ENCODE assay signal across 23 cellular contexts in the genomic region with DNA sequence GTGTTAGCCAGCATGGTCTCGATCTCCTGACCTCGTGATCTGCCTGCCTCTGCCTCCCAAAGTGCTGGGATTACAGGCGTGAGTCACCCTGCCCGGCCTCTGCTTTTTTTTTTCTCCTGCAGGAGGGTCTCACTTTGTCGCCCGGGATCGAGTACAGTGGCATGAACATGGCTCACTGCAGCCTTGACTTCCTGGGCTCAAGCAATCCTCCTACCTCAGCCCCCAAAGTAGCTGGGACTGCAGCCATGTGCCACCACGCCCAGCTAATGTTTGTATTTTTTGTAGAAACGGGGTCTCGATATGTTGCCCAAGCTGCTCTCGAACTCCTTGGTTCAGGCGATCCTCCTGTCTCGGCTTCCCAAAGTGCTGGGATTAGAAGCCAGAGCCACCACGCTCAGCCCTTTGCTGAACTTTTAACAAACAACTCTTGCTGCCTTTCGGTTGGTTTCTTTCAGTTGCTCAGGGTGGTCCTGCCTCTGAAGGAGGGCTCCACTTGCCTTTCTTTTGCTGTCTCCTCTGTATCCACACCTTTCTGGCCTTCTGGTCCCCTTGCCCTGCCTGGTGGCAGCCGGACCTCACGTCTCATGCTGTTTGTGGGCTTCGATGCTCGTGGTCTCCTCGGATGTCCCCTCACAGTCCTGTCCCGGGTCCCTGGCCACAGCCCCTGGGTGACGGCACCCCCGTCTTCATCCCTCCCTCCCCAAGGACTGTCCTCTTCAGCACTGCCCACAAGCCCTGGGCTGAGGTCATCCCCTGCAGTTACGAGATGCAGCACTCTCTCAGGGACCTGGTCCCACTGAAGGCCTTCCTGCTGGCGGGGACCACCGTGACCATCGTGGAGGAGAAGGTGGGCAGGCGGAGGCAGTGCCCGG. TPM values are rescaled to one million over a fixed set of nuclear protein-coding genes. Genes with fewer than 3 reads are reported as not detected.
DNase-seq lines count a peak whose midpoint lies in the region; ATAC-seq, FAIRE-seq and TF ChIP-seq lines count a peak whose summit lies in the region.
"Had no signal": no experiment of that assay in that cellular context is flagged by ENCODE, and none has a peak within 500 bp of the region (broad histone marks: within the 10 kb centered on the region; RNA-seq: fewer than 3 reads in every experiment).

No MANE protein-coding gene starts in this region.

- DNase-seq in HepG2 (ENCODE audit: low spot score) (no peak), right lobe of liver (no peak), chondrocyte (ENCODE audit: low spot score) (peak; percentile 74), osteoblast (ENCODE audit: insufficient read length, low spot score, missing footprints) (peak; percentile 71), AG08396 (ENCODE audit: low spot score) (no peak), cortex of kidney (lab: John Stamatoyannopoulos, UW) (no peak)
- DNase-seq: CD8-positive, alpha-beta memory T cell; DMS 273 treated with DMSO at 0.1 percent for 48 hours; DMS79; GDM1; NCI-H1048; NCI-H1694; NCI-H2081; NCI-H510A; RPMI8226; SHP77 had no signal

- H3K27me3 ChIP-seq in HepG2 (ENCODE audit: control insufficient read depth in 1 of 2, insufficient read depth in 2 of 2, low read length in 2 of 2) (peaks cover 6 to 79% of the 10 kb centered on the region in 2 experiments), right lobe of liver (peaks cover 0 to 9% of the 10 kb centered on the region in 2 donors), osteoblast (ENCODE audit: insufficient read depth, low read length) (peaks cover 21% of the 10 kb centered on the region)

- peaks cover 11% of the 10 kb centered on the region for H3K9me3 Mint-ChIP-seq in chondrocyte (ENCODE audit: low read depth)

- no peak for FAIRE-seq in HepG2 (lab: Jason Lieb, UNC)
- FAIRE-seq: A549, GM12878 had no signal

- peaks cover 5% of the 10 kb centered on the region for H3K36me3 Mint-ChIP-seq in chondrocyte (ENCODE audit: low read depth)
- H3K36me3 Mint-ChIP-seq: IgD-negative memory B cell had no signal

- H2AFZ ChIP-seq in HepG2 (ENCODE audit: low read length) (no peak overlapping the region), osteoblast (ENCODE audit: low read length) (no peak overlapping the region)
- H2AFZ ChIP-seq: GM23248 had no signal

- H3K4me2 ChIP-seq in HepG2 (ENCODE audit: low read depth, low read length) (peak overlapping the region; percentile 76), osteoblast (ENCODE audit: insufficient read depth, low read length) (no peak overlapping the region)
- H3K4me2 ChIP-seq: A549 had no signal

- H3K4me1 ChIP-seq in HepG2 (ENCODE audit: insufficient read depth, low read length) (peaks cover 59% of the 10 kb centered on the region), right lobe of liver (peaks cover 0 to 16% (median 0%) of the 10 kb centered on the region in 4 donors), osteoblast (ENCODE audit: insufficient read depth, low read length) (peaks cover 17% of the 10 kb centered on the region)

- H3K4me3 Mint-ChIP-seq in chondrocyte (ENCODE audit: unreplicated experiment) = no peak overlapping the region
- H3K4me3 Mint-ChIP-seq: CD14-positive monocyte; CD8-positive, alpha-beta memory T cell had no signal

- no peak overlapping the region for H3K27ac ChIP-seq in HepG2 (ENCODE audit: extremely low read length, insufficient read depth, low read length)
- no peak overlapping the region for H3K27ac ChIP-seq in right lobe of liver
- no peak overlapping the region for H3K27ac ChIP-seq in osteoblast (ENCODE audit: low read depth, low read length)
- H3K27ac ChIP-seq: A549, GM23248 had no signal

- TF ChIP-seq RAD21 in HepG2 (CRISPR knock-in tag; IDR thresholded peaks at IDR 0.05) = no peak

- TF ChIP-seq POLR2A in HepG2 (IDR thresholded peaks at IDR 0.05; ENCODE audit: insufficient read depth in 1 of 2, low read depth in 2 of 2, low read length in 2 of 2) (no peak), right lobe of liver (IDR thresholded peaks at IDR 0.05) (no peak)

- in situ Hi-C loops in HepG2 (cut with HindIII; ENCODE audit: extremely low pct_ligation_motif_present, low pct_unique_long_range_greater_than_20kb) = loop anchor here (5.0 kb wide), 1 partner anchor 57 kb away; no protein-coding TSS in a partner anchor

- CTCF ChIA-PET in HepG2 (lab: Yijun Ruan, JAX; ENCODE audit: low intra/inter-chr PET ratio, low total read pairs) = no interaction called here

- H3K9me3 ChIP-seq in HepG2 (ENCODE audit: low read length) (no peaks in the 10 kb centered on the region), right lobe of liver (no peaks in the 10 kb centered on the region), osteoblast (ENCODE audit: low read depth, low read length) (peaks cover 2% of the 10 kb centered on the region)

- peaks cover 13% of the 10 kb centered on the region for H3K4me1 Mint-ChIP-seq in chondrocyte (ENCODE audit: low read depth)

- H3K36me3 ChIP-seq in HepG2 (replicated peaks in 1 of 2; ENCODE audit: control insufficient read depth in 1 of 2, insufficient read depth in 2 of 2, low read length in 2 of 2) (no peaks in the 10 kb centered on the region), right lobe of liver (no peaks in the 10 kb centered on the region), osteoblast (ENCODE audit: insufficient read depth, low read length) (no peaks in the 10 kb centered on the region)
- H3K36me3 ChIP-seq: HAP-1 had no signal

- ATAC-seq in HepG2 (peak; percentile 10), right lobe of liver (no peak), HG03039 (IDR thresholded peaks at IDR 0.05; ENCODE audit: unreplicated experiment) (no peak)
- ATAC-seq: GM12878 had no signal

- BruUV-seq in HepG2 (replicated peaks; lab: Mats Ljungman, UMichigan) = no TSS peak

- H4K20me1 ChIP-seq in HepG2 (ENCODE audit: insufficient read depth, low read length) (no peaks in the 10 kb centered on the region), osteoblast (ENCODE audit: insufficient read depth, low read length) (no peaks in the 10 kb centered on the region)

- TF ChIP-seq EP300 in HepG2 (IDR thresholded peaks at IDR 0.05; ENCODE audit: low read depth in 2 of 2, low read length in 2 of 2) (no peak), HepG2 (CRISPR knock-in tag; IDR thresholded peaks at IDR 0.05; ENCODE audit: borderline replicate concordance) (no peak)

- peaks cover 5% of the 10 kb centered on the region for H3K27me3 Mint-ChIP-seq in chondrocyte (ENCODE audit: low read depth)

- no peaks in the 10 kb centered on the region for H3K79me2 ChIP-seq in HepG2 (ENCODE audit: insufficient read depth, low read length)
- no peaks in the 10 kb centered on the region for H3K79me2 ChIP-seq in osteoblast (ENCODE audit: insufficient read depth, low read length)

- POLR2A ChIA-PET in HepG2 (lab: Yijun Ruan, JAX) = no interaction called here

- H3K27ac Mint-ChIP-seq in chondrocyte (ENCODE audit: unreplicated experiment) = no peak overlapping the region
- H3K27ac Mint-ChIP-seq: CD14-positive monocyte; CD8-positive, alpha-beta memory T cell; IgD-negative memory B cell had no signal

- 38% methylated on average over 23 of the region's 29 CpGs for WGBS in HepG2 (ENCODE audit: low lambda C conversion rate)
- 71% methylated on average over 17 of the region's 29 CpGs for WGBS in right lobe of liver (ENCODE audit: insufficient coverage, low coverage, low lambda C conversion rate, missing lambda C conversion rate)

- TF ChIP-seq CTCF in HepG2 (CRISPR knock-in tag; IDR thresholded peaks at IDR 0.05) (no peak), right lobe of liver (IDR thresholded peaks at IDR 0.05) (no peak), chondrocyte (IDR thresholded peaks at IDR 0.05) (no peak), osteoblast (IDR thresholded peaks at IDR 0.05; ENCODE audit: extremely low read depth, low read depth, low read length) (no peak)

- H3K4me3 ChIP-seq in HepG2 (replicated peaks in 1 of 3; ENCODE audit: insufficient read depth in 1 of 3, low read depth in 2 of 3, low read length in 3 of 3) = peak overlapping the region in 1 of 3 experiments; percentile 63; a peak in 1 of 6 replicates
- no peak overlapping the region for H3K4me3 ChIP-seq in right lobe of liver
- no peak overlapping the region for H3K4me3 ChIP-seq in osteoblast (ENCODE audit: insufficient read depth, low read length)
- H3K4me3 ChIP-seq: A549, GM12878, GM23248, HAP-1 had no signal

- intact Hi-C loops in HepG2 (cut with micrococcal nuclease; ENCODE audit: unreplicated experiment) = no loop called here
- intact Hi-C loops in right lobe of liver (cut with DNase I) = loop anchor here (5.0 to 10.0 kb wide), 2 partner anchors 55 to 62 kb away; no protein-coding TSS in a partner anchor

- H3K9ac ChIP-seq in HepG2 (ENCODE audit: insufficient read depth, low read depth, low read length) = no peak overlapping the region
- H3K9ac ChIP-seq: GM23248 had no signal

RNA-seq across cellular contexts. Expression of gene B3GNT4, which starts 3.8 kb away (rescaled TPM):
- total RNA-seq in HepG2 (2016; rRNA removed; fragmentation: Illumina TruSeq; extraction: Trizol) (0.04 TPM in 1 of 2 replicates, not detected in the other), right lobe of liver (under 1 TPM in 2 of 6 experiments, not detected in 4; 0.42 to 0.43 TPM), chondrocyte (0.22 to 1.0 TPM (median 0.77 TPM) in 3 replicates), osteoblast (not detected in 2 replicates)
- not detected in 2 replicates for total RNA-seq in HepG2 (2016; cell fraction: cytosol; rRNA removed; fragmentation: Illumina TruSeq; extraction: Trizol; ENCODE audit: low read depth)
- total RNA-seq in HepG2 (2016; cell fraction: insoluble cytoplasmic fraction; rRNA removed; fragmentation: Illumina TruSeq; extraction: Trizol) = not detected in 2 replicates
- not detected in 2 replicates for total RNA-seq in HepG2 (2016; cell fraction: membrane; rRNA removed; fragmentation: Illumina TruSeq; extraction: Trizol)
- total RNA-seq in HepG2 (2016; cell fraction: nucleus; rRNA removed; fragmentation: Illumina TruSeq; extraction: Trizol) = not detected in 2 replicates
- 0.21 and 0.57 TPM in 2 replicates for polyA plus RNA-seq in HepG2 (2011; rRNA removed)
- 0.10 and 0.27 TPM in 2 replicates for polyA plus RNA-seq in HepG2 (2011; cell fraction: cytosol; rRNA removed)
- polyA plus RNA-seq in HepG2 (2011; cell fraction: nucleus; rRNA removed) = 0.32 and 0.38 TPM in 2 replicates
- polyA plus RNA-seq in HepG2 (2012) = 0.23 and 0.41 TPM in 2 replicates
- not detected in 2 replicates for polyA plus RNA-seq in HepG2 (2016; cell fraction: cytosol; fragmentation: Illumina TruSeq; extraction: Trizol; ENCODE audit: low read depth)
- not detected in 2 replicates for polyA plus RNA-seq in HepG2 (2016; cell fraction: insoluble cytoplasmic fraction; fragmentation: Illumina TruSeq; extraction: Trizol; ENCODE audit: low read depth)
- polyA plus RNA-seq in HepG2 (2016; cell fraction: membrane; fragmentation: Illumina TruSeq; extraction: Trizol; ENCODE audit: low read depth) = not detected in 2 replicates
- not detected in 2 replicates for polyA plus RNA-seq in HepG2 (2016; cell fraction: nucleus; fragmentation: Illumina TruSeq; extraction: Trizol; ENCODE audit: insufficient read depth, low read depth)
- 0.14 and 1.1 TPM in 2 replicates for polyA minus RNA-seq in HepG2 (2011; rRNA and poly(A)+ RNA removed; ENCODE audit: low replicate concordance)
- not detected in 2 replicates for polyA minus RNA-seq in HepG2 (2011; cell fraction: cytosol; rRNA and poly(A)+ RNA removed)
- polyA minus RNA-seq in HepG2 (2011; cell fraction: nucleus; rRNA and poly(A)+ RNA removed) = 0.52 TPM in 1 of 2 replicates, not detected in the other
- total RNA-seq: GM12878 had no signal
- polyA plus RNA-seq: CD14-positive monocyte had no signal

RNA-seq across cellular contexts. Expression of gene LRRC43, which starts 16.8 kb away (rescaled TPM):
- total RNA-seq in HepG2 (2016; rRNA removed; fragmentation: Illumina TruSeq; extraction: Trizol) (not detected in 2 replicates), right lobe of liver (under 1 TPM in 3 of 6 experiments, not detected in 3; 0.26 to 0.37 (median 0.31) TPM), chondrocyte (1.5 to 2.0 TPM (median 1.6 TPM) in 3 replicates), osteoblast (1.8 and 2.9 TPM in 2 replicates)
- total RNA-seq in HepG2 (2016; cell fraction: cytosol; rRNA removed; fragmentation: Illumina TruSeq; extraction: Trizol; ENCODE audit: low read depth) = not detected in 2 replicates
- total RNA-seq in HepG2 (2016; cell fraction: insoluble cytoplasmic fraction; rRNA removed; fragmentation: Illumina TruSeq; extraction: Trizol) = not detected in 2 replicates
- total RNA-seq in HepG2 (2016; cell fraction: membrane; rRNA removed; fragmentation: Illumina TruSeq; extraction: Trizol) = not detected in 2 replicates
- total RNA-seq in HepG2 (2016; cell fraction: nucleus; rRNA removed; fragmentation: Illumina TruSeq; extraction: Trizol) = not detected in 2 replicates
- polyA plus RNA-seq in HepG2 (2011; rRNA removed) = not detected in 2 replicates
- polyA plus RNA-seq in HepG2 (2011; cell fraction: cytosol; rRNA removed) = not detected in 2 replicates
- not detected in 2 replicates for polyA plus RNA-seq in HepG2 (2011; cell fraction: nucleus; rRNA removed)
- not detected in 2 replicates for polyA plus RNA-seq in HepG2 (2012)
- not detected in 2 replicates for polyA plus RNA-seq in HepG2 (2016; cell fraction: cytosol; fragmentation: Illumina TruSeq; extraction: Trizol; ENCODE audit: low read depth)
- not detected in 2 replicates for polyA plus RNA-seq in HepG2 (2016; cell fraction: insoluble cytoplasmic fraction; fragmentation: Illumina TruSeq; extraction: Trizol; ENCODE audit: low read depth)
- polyA plus RNA-seq in HepG2 (2016; cell fraction: membrane; fragmentation: Illumina TruSeq; extraction: Trizol; ENCODE audit: low read depth) = not detected in 2 replicates
- polyA plus RNA-seq in HepG2 (2016; cell fraction: nucleus; fragmentation: Illumina TruSeq; extraction: Trizol; ENCODE audit: insufficient read depth, low read depth) = 0.68 TPM in 1 of 2 replicates, not detected in the other
- polyA minus RNA-seq in HepG2 (2011; rRNA and poly(A)+ RNA removed; ENCODE audit: low replicate concordance) = not detected in 2 replicates
- polyA minus RNA-seq in HepG2 (2011; cell fraction: cytosol; rRNA and poly(A)+ RNA removed) = not detected in 2 replicates
- polyA minus RNA-seq in HepG2 (2011; cell fraction: nucleus; rRNA and poly(A)+ RNA removed) = not detected in 2 replicates
- polyA plus RNA-seq: CD14-positive monocyte, GM12878, IgD-negative memory B cell had no signal

RNA-seq across cellular contexts. Expression of gene IL31, which starts 25.7 kb away (rescaled TPM):
- not detected in 2 replicates for total RNA-seq in HepG2 (2016; rRNA removed; fragmentation: Illumina TruSeq; extraction: Trizol)
- total RNA-seq in HepG2 (2016; cell fraction: cytosol; rRNA removed; fragmentation: Illumina TruSeq; extraction: Trizol; ENCODE audit: low read depth) = not detected in 2 replicates
- not detected in 2 replicates for total RNA-seq in HepG2 (2016; cell fraction: insoluble cytoplasmic fraction; rRNA removed; fragmentation: Illumina TruSeq; extraction: Trizol)
- total RNA-seq in HepG2 (2016; cell fraction: membrane; rRNA removed; fragmentation: Illumina TruSeq; extraction: Trizol) = not detected in 2 replicates
- not detected in 2 replicates for total RNA-seq in HepG2 (2016; cell fraction: nucleus; rRNA removed; fragmentation: Illumina TruSeq; extraction: Trizol)
- polyA plus RNA-seq in HepG2 (2011; rRNA removed) = not detected in 2 replicates
- polyA plus RNA-seq in HepG2 (2011; cell fraction: cytosol; rRNA removed) = not detected in 2 replicates
- polyA plus RNA-seq in HepG2 (2011; cell fraction: nucleus; rRNA removed) = not detected in 2 replicates
- polyA plus RNA-seq in HepG2 (2012) = not detected in 2 replicates
- polyA plus RNA-seq in HepG2 (2016; cell fraction: cytosol; fragmentation: Illumina TruSeq; extraction: Trizol; ENCODE audit: low read depth) = not detected in 2 replicates
- polyA plus RNA-seq in HepG2 (2016; cell fraction: insoluble cytoplasmic fraction; fragmentation: Illumina TruSeq; extraction: Trizol; ENCODE audit: low read depth) = not detected in 2 replicates
- not detected in 2 replicates for polyA plus RNA-seq in HepG2 (2016; cell fraction: membrane; fragmentation: Illumina TruSeq; extraction: Trizol; ENCODE audit: low read depth)
- polyA plus RNA-seq in HepG2 (2016; cell fraction: nucleus; fragmentation: Illumina TruSeq; extraction: Trizol; ENCODE audit: insufficient read depth, low read depth) = not detected in 2 replicates
- polyA minus RNA-seq in HepG2 (2011; rRNA and poly(A)+ RNA removed; ENCODE audit: low replicate concordance) = not detected in 2 replicates
- polyA minus RNA-seq in HepG2 (2011; cell fraction: cytosol; rRNA and poly(A)+ RNA removed) = not detected in 2 replicates
- not detected in 2 replicates for polyA minus RNA-seq in HepG2 (2011; cell fraction: nucleus; rRNA and poly(A)+ RNA removed)
- not detected for total RNA-seq in right lobe of liver
- not detected in 3 replicates for total RNA-seq in chondrocyte
- total RNA-seq in osteoblast = not detected in 2 replicates
- total RNA-seq: GM12878, GM23248 had no signal
- polyA plus RNA-seq: A549; CD14-positive monocyte; CD8-positive, alpha-beta memory T cell; GM12878; GM23248; IgD-negative memory B cell had no signal

RNA-seq across cellular contexts. Expression of gene DIABLO, which starts 26.1 kb away (rescaled TPM):
- total RNA-seq in HepG2 (2016; rRNA removed; fragmentation: Illumina TruSeq; extraction: Trizol) (70.9 and 82.4 TPM in 2 replicates), right lobe of liver (10 to 100 TPM; 21.0 to 41.0 (median 24.1) TPM), chondrocyte (47.7 to 51.1 TPM (median 49.9 TPM) in 3 replicates), osteoblast (53.6 and 64.4 TPM in 2 replicates)
- total RNA-seq in HepG2 (2016; cell fraction: cytosol; rRNA removed; fragmentation: Illumina TruSeq; extraction: Trizol; ENCODE audit: low read depth) = 20.0 and 22.9 TPM in 2 replicates
- total RNA-seq in HepG2 (2016; cell fraction: insoluble cytoplasmic fraction; rRNA removed; fragmentation: Illumina TruSeq; extraction: Trizol) = 69.5 and 88.5 TPM in 2 replicates
- total RNA-seq in HepG2 (2016; cell fraction: membrane; rRNA removed; fragmentation: Illumina TruSeq; extraction: Trizol) = 38.1 and 41.9 TPM in 2 replicates
- 32.8 and 33.7 TPM in 2 replicates for total RNA-seq in HepG2 (2016; cell fraction: nucleus; rRNA removed; fragmentation: Illumina TruSeq; extraction: Trizol)
- polyA plus RNA-seq in HepG2 (2011; rRNA removed) = 19.4 and 20.7 TPM in 2 replicates
- 28.6 and 29.8 TPM in 2 replicates for polyA plus RNA-seq in HepG2 (2011; cell fraction: cytosol; rRNA removed)
- 20.6 and 25.2 TPM in 2 replicates for polyA plus RNA-seq in HepG2 (2011; cell fraction: nucleus; rRNA removed)
- 30.0 and 42.8 TPM in 2 replicates for polyA plus RNA-seq in HepG2 (2012)
- 14.9 and 15.9 TPM in 2 replicates for polyA plus RNA-seq in HepG2 (2016; cell fraction: cytosol; fragmentation: Illumina TruSeq; extraction: Trizol; ENCODE audit: low read depth)
- polyA plus RNA-seq in HepG2 (2016; cell fraction: insoluble cytoplasmic fraction; fragmentation: Illumina TruSeq; extraction: Trizol; ENCODE audit: low read depth) = 79.4 and 80.8 TPM in 2 replicates
- polyA plus RNA-seq in HepG2 (2016; cell fraction: membrane; fragmentation: Illumina TruSeq; extraction: Trizol; ENCODE audit: low read depth) = 26.6 and 28.0 TPM in 2 replicates
- polyA plus RNA-seq in HepG2 (2016; cell fraction: nucleus; fragmentation: Illumina TruSeq; extraction: Trizol; ENCODE audit: insufficient read depth, low read depth) = 44.1 and 48.9 TPM in 2 replicates
- 24.3 and 31.1 TPM in 2 replicates for polyA minus RNA-seq in HepG2 (2011; rRNA and poly(A)+ RNA removed; ENCODE audit: low replicate concordance)
- polyA minus RNA-seq in HepG2 (2011; cell fraction: cytosol; rRNA and poly(A)+ RNA removed) = 17.2 and 17.3 TPM in 2 replicates
- 32.8 and 37.0 TPM in 2 replicates for polyA minus RNA-seq in HepG2 (2011; cell fraction: nucleus; rRNA and poly(A)+ RNA removed)

Comparison
In these comparisons a context has a peak if more than half of its experiments do, and no peak if none do; other contexts are left out.
1. DNase-seq: peak in chondrocyte (single experiment) and osteoblast (single experiment); none in HepG2 (single experiment), right lobe of liver (0 of 3), AG08396 (single experiment) and cortex of kidney (single experiment).